ENCODE assay signal across 19 cellular contexts in the genomic region with DNA sequence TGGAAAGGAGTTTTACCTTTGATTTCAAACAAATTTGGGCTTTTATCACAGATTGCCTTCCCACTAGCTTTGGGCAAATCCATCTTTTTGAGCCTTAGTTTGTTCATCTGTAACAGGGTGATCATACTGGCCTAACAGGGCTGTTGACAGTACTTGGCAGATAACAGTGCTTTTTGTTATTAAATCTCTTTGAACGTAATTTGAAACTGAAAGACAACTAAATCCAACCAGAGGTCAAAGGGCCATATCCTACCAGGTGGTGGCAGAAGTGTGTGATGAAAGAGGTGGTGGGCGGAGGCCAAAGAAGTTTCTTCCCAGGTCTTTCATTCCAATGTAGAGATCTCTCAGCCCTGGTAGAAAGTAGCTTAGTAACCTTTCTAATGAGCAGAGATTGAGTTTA. TPM values are rescaled to one million over a fixed set of nuclear protein-coding genes. Genes with fewer than 3 reads are reported as not detected.
DNase-seq lines count a peak whose midpoint lies in the region; ATAC-seq, FAIRE-seq and TF ChIP-seq lines count a peak whose summit lies in the region.
"Had no signal": no experiment of that assay in that cellular context is flagged by ENCODE, and none has a peak within 500 bp of the region (broad histone marks: within the 10 kb centered on the region; RNA-seq: fewer than 3 reads in every experiment).

No MANE protein-coding gene starts in this region.

- H3K9me3 ChIP-seq in GM12878 (replicated peaks; ENCODE audit: control insufficient read depth, insufficient read depth, low read length), result no peaks in the 10 kb centered on the region; the same call in 2 of the 3 replicates
- H3K9me3 ChIP-seq in liver (ENCODE audit: control insufficient read depth in 4 of 4, low read length in 3 of 4), result no peaks in the 10 kb centered on the region
- no peaks in the 10 kb centered on the region for H3K9me3 ChIP-seq in stomach
- H3K9me3 ChIP-seq: BE2C, HAP-1, left ventricle myocardium inferior, spleen had no signal

- no peaks in the 10 kb centered on the region for H3K9me2 ChIP-seq in GM23338 (ENCODE audit: insufficient read depth)

- H3K27me3 Mint-ChIP-seq in GM23338 (ENCODE audit: insufficient read depth, low read depth, poor library complexity), result peaks cover 9% of the 10 kb centered on the region
- H3K27me3 Mint-ChIP-seq in T-helper 2 cell treated with Interferon-gamma antibody and Interleukin-4, amounts not matched to agents 5 μg/mL and 100 μg/mL, for 36 hours (ENCODE audit: low read depth), result no peaks in the 10 kb centered on the region

- TF ChIP-seq RAD21 in GM12878 (IDR thresholded peaks at IDR 0.05; ENCODE audit: insufficient read depth, low read depth, low read length) (no peak), liver (IDR thresholded peaks at IDR 0.05) (peak; percentile 44 to 45)

- H3K9me3 Mint-ChIP-seq in GM23338, result no peaks in the 10 kb centered on the region
- H3K9me3 Mint-ChIP-seq in T-helper 2 cell treated with Interferon-gamma antibody and Interleukin-4, amounts not matched to agents 5 μg/mL and 100 μg/mL, for 36 hours, result no peaks in the 10 kb centered on the region

- peaks cover 70% of the 10 kb centered on the region for H3K36me3 Mint-ChIP-seq in GM23338 (ENCODE audit: low read depth)
- H3K36me3 Mint-ChIP-seq in T-helper 2 cell treated with Interferon-gamma antibody and Interleukin-4, amounts not matched to agents 5 μg/mL and 100 μg/mL, for 36 hours (ENCODE audit: low read depth), result peaks cover 20% of the 10 kb centered on the region

- no peak for FAIRE-seq in GM12878 (lab: Jason Lieb, UNC)

- H3K4me3 Mint-ChIP-seq in GM23338, result no peak overlapping the region
- no peak overlapping the region for H3K4me3 Mint-ChIP-seq in T-helper 2 cell treated with Interferon-gamma antibody and Interleukin-4, amounts not matched to agents 5 μg/mL and 100 μg/mL, for 36 hours

- POLR2A ChIA-PET in GM12878 (lab: Charles Lee), result no interaction called here

- H3K4me1 ChIP-seq in GM23338 (ENCODE audit: insufficient read depth) (peaks cover 17% of the 10 kb centered on the region), KMS-11 (ENCODE audit: low read depth, poor library complexity, severe bottlenecking) (peaks cover 14% of the 10 kb centered on the region), GM12878 (ENCODE audit: control insufficient read depth, insufficient read depth, low read length) (peaks cover under 1% of the 10 kb centered on the region), liver (ENCODE audit: control insufficient read depth in 4 of 4, insufficient read depth in 4 of 4, low read length in 3 of 4) (peaks cover 0 to 22% (median 18%) of the 10 kb centered on the region in 4 donors), stomach (no peaks in the 10 kb centered on the region)
- H3K4me1 ChIP-seq: HAP-1 had no signal

- H3K4me3 ChIP-seq in GM23338 (no peak overlapping the region), KMS-11 (IDR thresholded peaks at IDR 0.05; ENCODE audit: insufficient read depth, low read depth, low read length) (no peak overlapping the region), GM12878 (no peak overlapping the region), liver (ENCODE audit: low read depth in 1 of 3, low read length in 3 of 3) (no peak overlapping the region), stomach (no peak overlapping the region)
- H3K4me3 ChIP-seq: HAP-1, left ventricle myocardium inferior, spleen had no signal

- H3K4me1 Mint-ChIP-seq in GM23338, result peaks cover 27% of the 10 kb centered on the region
- peaks cover 1% of the 10 kb centered on the region for H3K4me1 Mint-ChIP-seq in T-helper 2 cell treated with Interferon-gamma antibody and Interleukin-4, amounts not matched to agents 5 μg/mL and 100 μg/mL, for 36 hours (ENCODE audit: low read depth)

- peaks cover 19% of the 10 kb centered on the region; the same call in 1 of the 2 replicates for H3K36me3 ChIP-seq in GM23338 (ENCODE audit: insufficient read depth)
- H3K36me3 ChIP-seq in KMS-11 (ENCODE audit: insufficient read depth), result peaks cover 4% of the 10 kb centered on the region; the same call in 1 of the 2 replicates
- H3K36me3 ChIP-seq in GM12878 (ENCODE audit: control insufficient read depth in 2 of 2, insufficient read depth in 2 of 2, low read length in 1 of 2), result peaks cover 10 to 26% of the 10 kb centered on the region in 2 experiments
- peaks cover 3 to 24% (median 13%) of the 10 kb centered on the region in 4 donors for H3K36me3 ChIP-seq in liver (ENCODE audit: control insufficient read depth in 4 of 4, insufficient read depth in 3 of 4, low read depth in 1 of 4, low read length in 3 of 4)
- H3K36me3 ChIP-seq in stomach, result peaks cover 42 to 100% (median 98%) of the 10 kb centered on the region in 4 donors

- H3K27ac Mint-ChIP-seq in GM23338, result no peak overlapping the region
- H3K27ac Mint-ChIP-seq in T-helper 2 cell treated with Interferon-gamma antibody and Interleukin-4, amounts not matched to agents 5 μg/mL and 100 μg/mL, for 36 hours, result no peak overlapping the region

- SMC1A ChIA-PET in GM12878 (lab: Charles Lee; ENCODE audit: uncharacterized antibody, unreplicated experiment), result interaction anchor here (1.0 to 1.3 kb wide), 2 partner anchors 16 to 35 kb away, joined by 3 read pairs; a partner anchor contains a TSS

- H3F3A ChIP-seq in GM23338 (replicated peaks; ENCODE audit: low read depth), result 0 out of 2 replicates have a peak, but pooled peaks cover 4% of the 10 kb centered on the region

- H3K9ac ChIP-seq in KMS-11 (no peak overlapping the region), GM12878 (ENCODE audit: control insufficient read depth, insufficient read depth, low read length) (no peak overlapping the region), liver (ENCODE audit: low read depth in 1 of 2, low read length in 2 of 2) (peak overlapping the region in 1 of 2 donors; percentile 23)

- no peak overlapping the region for H3K27ac ChIP-seq in GM23338 (ENCODE audit: low read depth)
- H3K27ac ChIP-seq in KMS-11, result no peak overlapping the region
- no peak overlapping the region; the same call in 1 of the 2 replicates for H3K27ac ChIP-seq in GM12878 (ENCODE audit: control insufficient read depth, insufficient read depth)
- H3K27ac ChIP-seq in liver (ENCODE audit: low read depth in 1 of 2, low read length in 2 of 2), result peak overlapping the region; percentile 62 to 84
- H3K27ac ChIP-seq in stomach, result no peak overlapping the region
- H3K27ac ChIP-seq: epithelial cell of prostate, left ventricle myocardium inferior had no signal

- TF ChIP-seq EP300 in GM12878 (IDR thresholded peaks at IDR 0.05; ENCODE audit: borderline replicate concordance in 1 of 2, control insufficient read depth in 1 of 2, low read depth in 2 of 2, low read length in 2 of 2) (no peak), stomach (IDR thresholded peaks at IDR 0.05) (no peak)

- in situ Hi-C loops in GM12878 (cut with MboI), result no loop called here

- DNase-seq in GM23338 (ENCODE audit: low spot score) (peak; percentile 73), GM12878 (ENCODE audit: low read depth, low spot score) (no peak), islet precursor cell (no peak), stomach (no peak)
- no peak for DNase-seq in T-helper 2 cell treated with Interferon-gamma antibody and Interleukin-4, amounts not matched to agents 5 μg/mL and 100 μg/mL, for 36 hours (ENCODE audit: low spot score)
- DNase-seq: activated T-cell treated with anti-CD3 and anti-CD28 coated beads, Interleukin-2, amount 50 U/mL, for 1 hour; BE2C; glutamatergic neuron; Karpas-422; left ventricle myocardium inferior; NCI-H1694; NCI-H526 treated with DMSO at 0.1 percent for 48 hours; RPMI8226; stimulated activated naive CD8-positive, alpha-beta T cell treated with anti-CD3 and anti-CD28 coated beads, Interleukin-15, Interleukin-2, amounts not matched to agents 100 U/mL and 50 U/mL, for 24 hours had no signal

- CTCF ChIA-PET in GM12878 (lab: Yijun Ruan, JAX), result interaction anchor here (0.9 to 1.2 kb wide), 2 partner anchors 34 to 122 kb away, joined by 3 to 4 read pairs; no protein-coding TSS in a partner anchor

- H3K4me2 ChIP-seq in GM23338, result no peak overlapping the region
- peak overlapping the region; percentile 14 for H3K4me2 ChIP-seq in KMS-11
- H3K4me2 ChIP-seq in GM12878 (ENCODE audit: control insufficient read depth, insufficient read depth), result no peak overlapping the region

- H4K20me1 ChIP-seq in GM23338 (replicated peaks; ENCODE audit: insufficient read depth) (peaks cover 59% of the 10 kb centered on the region), KMS-11 (ENCODE audit: insufficient read depth) (no peaks in the 10 kb centered on the region), GM12878 (ENCODE audit: control insufficient read depth, insufficient read depth) (no peaks in the 10 kb centered on the region)

- no peak for TF ChIP-seq POLR2A in GM12878 (IDR thresholded peaks at IDR 0.05; ENCODE audit: low read depth, low read length)
- no peak for TF ChIP-seq POLR2A in stomach (IDR thresholded peaks at IDR 0.05)

- H3K79me2 ChIP-seq in GM23338 (replicated peaks; ENCODE audit: insufficient read depth), result peaks cover 27% of the 10 kb centered on the region
- no peaks in the 10 kb centered on the region for H3K79me2 ChIP-seq in KMS-11 (ENCODE audit: insufficient read depth, low read depth)
- H3K79me2 ChIP-seq in GM12878 (ENCODE audit: control insufficient read depth, insufficient read depth, low read length), result no peaks in the 10 kb centered on the region

- WGBS in GM12878 (ENCODE audit: insufficient coverage, insufficient replicate concordance, low lambda C conversion rate, missing lambda C conversion rate), result 58% methylated on average over 2 of the region's 2 CpGs
- 29% methylated on average over 2 of the region's 2 CpGs for WGBS in liver
- 48 to 72% (median 56%) methylated on average over 2 of the region's 2 CpGs for WGBS in stomach, 5 donors

- H2AFZ ChIP-seq in GM23338 (no peak overlapping the region), KMS-11 (ENCODE audit: low read depth) (no peak overlapping the region), GM12878 (ENCODE audit: control insufficient read depth, low read depth, low read length) (no peak overlapping the region)

- RAD21 ChIA-PET in GM12878 (lab: Charles Lee; ENCODE audit: unreplicated experiment), result interaction anchor here (1.0 kb wide), 1 partner anchor 16 kb away, joined by 3 read pairs; no protein-coding TSS in a partner anchor

- no peaks in the 10 kb centered on the region for H3K27me3 ChIP-seq in GM23338 (ENCODE audit: insufficient read depth)
- no peaks in the 10 kb centered on the region for H3K27me3 ChIP-seq in KMS-11 (ENCODE audit: insufficient read depth, low read depth)
- no peaks in the 10 kb centered on the region for H3K27me3 ChIP-seq in GM12878 (replicated peaks in 1 of 2; ENCODE audit: control insufficient read depth in 2 of 2, insufficient read depth in 2 of 2, low read length in 1 of 2)
- no peaks in the 10 kb centered on the region for H3K27me3 ChIP-seq in liver (ENCODE audit: control insufficient read depth in 4 of 4, insufficient read depth in 4 of 4, low read length in 3 of 4)
- H3K27me3 ChIP-seq in stomach, result no peaks in the 10 kb centered on the region
- H3K27me3 ChIP-seq: BE2C, spleen had no signal

- no TSS peak for BruUV-seq in GM12878 (replicated peaks; lab: Mats Ljungman, UMichigan)

- TF ChIP-seq CTCF in GM23338 (conservative IDR thresholded peaks at IDR 0.05; ENCODE audit: low read depth in 2 of 2) (peak in 1 of 2 experiments; percentile 29; a peak in 1 of 4 replicates), KMS-11 (conservative IDR thresholded peaks at IDR 0.05; ENCODE audit: low read depth, low read length) (no peak), GM12878 (IDR thresholded peaks at IDR 0.05 in 2 of 3, conservative IDR thresholded peaks at IDR 0.05 in 1 of 3; ENCODE audit: control insufficient read depth in 2 of 3, extremely low read depth in 1 of 3, insufficient read depth in 1 of 3, low read depth in 3 of 3, low read length in 3 of 3) (no peak), liver (IDR thresholded peaks at IDR 0.05; ENCODE audit: low read depth, low read length, missing input control) (no peak), stomach (IDR thresholded peaks at IDR 0.05) (no peak)

- ATAC-seq in GM23338, result peak; percentile 77
- ATAC-seq in GM12878, result peak; percentile 50
- ATAC-seq: stimulated activated naive CD8-positive, alpha-beta T cell treated with anti-CD3 and anti-CD28 coated beads, Interleukin-15, Interleukin-2, amounts not matched to agents 100 U/mL and 50 U/mL, for 24 hours had no signal

- intact Hi-C loops in GM12878 (cut with micrococcal nuclease; ENCODE audit: unreplicated experiment) (no loop called here), stomach (cut with DNase I; ENCODE audit: low total_unique reads) (no loop called here)

RNA-seq across cellular contexts. Expression of a gene that starts 35.2 kb away (rescaled TPM):
- 11.4 and 12.0 TPM in 2 replicates for total RNA-seq in GM23338 (2014; rRNA removed; shearing (Covaris generic))
- polyA plus RNA-seq in GM23338 (2016; fragmentation: Nextera tagmentation; extraction: Ambion mirVana), result 3.0 and 3.6 TPM in 2 replicates
- total RNA-seq in GM12878 (2013; cell fraction: nucleolus; rRNA removed), result 9.2 and 10.5 TPM in 2 replicates
- 8.9 and 9.0 TPM in 2 replicates for total RNA-seq in GM12878 (2014; rRNA removed)
- total RNA-seq in GM12878 (2014; rRNA removed; fragmentation: Illumina TruSeq; extraction: Trizol), result 6.7 and 6.9 TPM in 2 replicates
- 12.0 TPM in 2 replicates for total RNA-seq in GM12878 (2021)
- 5.4 TPM for polyA plus RNA-seq in GM12878 (2011; ENCODE audit: low read depth)
- polyA plus RNA-seq in GM12878 (2011; rRNA removed), result 3.7 and 4.3 TPM in 2 replicates
- 5.5 and 6.6 TPM in 2 replicates for polyA plus RNA-seq in GM12878 (2011; cell fraction: cytosol; rRNA removed)
- 9.5 and 13.3 TPM in 2 replicates for polyA plus RNA-seq in GM12878 (2011; cell fraction: nucleus; rRNA removed)
- polyA plus RNA-seq in GM12878 (2012), result 6.8 and 9.0 TPM in 2 replicates
- 6.6 and 7.2 TPM in 2 replicates for polyA plus RNA-seq in GM12878 (2014; fragmentation: Illumina TruSeq; extraction: Trizol)
- polyA plus RNA-seq in GM12878 (2014; fragmentation: Nextera tagmentation; extraction: Ambion mirVana), result 1 to 10 TPM in 1 of 2 experiments, under 1 TPM in 1; 0.66 to 1.2 TPM
- 7.7 and 7.9 TPM in 2 replicates for polyA plus RNA-seq in GM12878 (2014; rRNA removed)
- polyA plus RNA-seq in GM12878 (2016; fragmentation: Nextera tagmentation; extraction: Ambion mirVana), result 1 to 10 TPM; 1.1 to 1.3 TPM
- polyA minus RNA-seq in GM12878 (2011; rRNA and poly(A)+ RNA removed), result 4.1 and 7.7 TPM in 2 replicates
- polyA minus RNA-seq in GM12878 (2011; cell fraction: cytosol; rRNA and poly(A)+ RNA removed), result 5.0 and 5.9 TPM in 2 replicates
- 4.4 and 8.4 TPM in 2 replicates for polyA minus RNA-seq in GM12878 (2011; cell fraction: nucleus; rRNA and poly(A)+ RNA removed)
- total RNA-seq in liver, result 10 to 100 TPM; 12.8 to 13.8 TPM
- 10 to 100 TPM in 1 of 2 donors, 1 to 10 TPM in 1; 3.6 to 12.5 TPM for polyA plus RNA-seq in liver
- total RNA-seq in stomach, result 10 to 100 TPM in 4 of 5 donors, 1 to 10 TPM in 1; 1.2 to 73.7 (median 19.3) TPM
- polyA plus RNA-seq in stomach, result 10 to 100 TPM in 2 of 3 donors, 1 to 10 TPM in 1; 9.0 to 13.9 (median 12.5) TPM

RNA-seq across cellular contexts. Expression of a gene that starts 59.9 kb away (rescaled TPM):
- 27.4 and 27.6 TPM in 2 replicates for total RNA-seq in GM23338 (2014; rRNA removed; shearing (Covaris generic))
- polyA plus RNA-seq in GM23338 (2016; fragmentation: Nextera tagmentation; extraction: Ambion mirVana) (108 and 112 TPM in 2 replicates), GM12878 (2011; rRNA removed) (53.4 and 67.2 TPM in 2 replicates), GM12878 (2014; fragmentation: Illumina TruSeq; extraction: Trizol) (59.2 and 72.5 TPM in 2 replicates), GM12878 (2014; fragmentation: Nextera tagmentation; extraction: Ambion mirVana) (100 to 1,000 TPM; 103 to 119 TPM), GM12878 (2014; rRNA removed) (40.7 and 42.6 TPM in 2 replicates), GM12878 (2016; fragmentation: Nextera tagmentation; extraction: Ambion mirVana) (10 to 100 TPM; 80.1 to 82.8 TPM), liver (10 to 100 TPM; 45.2 to 98.1 TPM), stomach (10 to 100 TPM; 20.5 to 33.6 (median 25.5) TPM)
- 32.9 and 36.4 TPM in 2 replicates for total RNA-seq in GM12878 (2013; cell fraction: nucleolus; rRNA removed)
- total RNA-seq in GM12878 (2014; rRNA removed) (30.8 and 43.6 TPM in 2 replicates), GM12878 (2014; rRNA removed; fragmentation: Illumina TruSeq; extraction: Trizol) (54.7 and 62.7 TPM in 2 replicates), GM12878 (2021) (44.1 and 48.8 TPM in 2 replicates), liver (10 to 100 TPM in 1 of 2 donors, 1 to 10 TPM in 1; 9.8 to 35.2 TPM), stomach (10 to 100 TPM in 4 of 5 donors, not detected in 1; 11.4 to 53.6 (median 19.6) TPM)
- 22.3 TPM for polyA plus RNA-seq in GM12878 (2011; ENCODE audit: low read depth)
- polyA plus RNA-seq in GM12878 (2011; cell fraction: cytosol; rRNA removed), result 32.1 and 35.7 TPM in 2 replicates
- 28.7 and 29.2 TPM in 2 replicates for polyA plus RNA-seq in GM12878 (2011; cell fraction: nucleus; rRNA removed)
- polyA plus RNA-seq in GM12878 (2012), result 26.4 and 30.6 TPM in 2 replicates
- 33.1 and 35.9 TPM in 2 replicates for polyA minus RNA-seq in GM12878 (2011; rRNA and poly(A)+ RNA removed)
- polyA minus RNA-seq in GM12878 (2011; cell fraction: cytosol; rRNA and poly(A)+ RNA removed), result 8.5 and 9.4 TPM in 2 replicates
- polyA minus RNA-seq in GM12878 (2011; cell fraction: nucleus; rRNA and poly(A)+ RNA removed), result 22.7 and 31.9 TPM in 2 replicates

Comparison
In these comparisons a context has a peak if more than half of its experiments do, and no peak if none do; other contexts are left out.
1. H3K27ac ChIP-seq: peak in liver (2 of 2); none in GM23338 (single experiment), KMS-11 (single experiment), GM12878 (single experiment) and stomach (0 of 5).